Comparison of ENCODE assay signal across 8 cellular contexts in genomic region chr4:121697626-121698025, GRCh38. TPM values are rescaled to one million over a fixed set of nuclear protein-coding genes. Genes with fewer than 3 reads are reported as not detected.
DNase-seq lines count a peak whose midpoint lies in the region; ATAC-seq and TF ChIP-seq lines count a peak whose summit lies in the region.

No MANE protein-coding gene starts in this region.

- H2BK12ac ChIP-seq in mesenchymal stem cell (ENCODE audit: low read length in 2 of 2): no peak overlapping the region

- H3K36me3 ChIP-seq in ascending aorta (no peaks in the 10 kb centered on the region), mesenchymal stem cell (ENCODE audit: control insufficient read depth in 1 of 2, insufficient read depth in 2 of 2, low read depth in 1 of 2, low read length in 2 of 2) (peaks cover 0 to 20% of the 10 kb centered on the region in 2 experiments)

- no peak overlapping the region for H3K18ac ChIP-seq in mesenchymal stem cell (ENCODE audit: low read depth in 1 of 2, low read length in 2 of 2)

- peak overlapping the region; percentile 10 for H2AFZ ChIP-seq in mesenchymal stem cell (ENCODE audit: low read depth, low read length)

- H3K23ac ChIP-seq in mesenchymal stem cell (ENCODE audit: low read length in 2 of 2): no peak overlapping the region

- peak overlapping the region; percentile 100 for H3K9ac ChIP-seq in mesenchymal stem cell (ENCODE audit: low read length)

- H3K4me3 ChIP-seq in ascending aorta: peak overlapping the region; percentile 87 to 90
- peak overlapping the region in 1 of 2 experiments; percentile 98 for H3K4me3 ChIP-seq in mesenchymal stem cell (ENCODE audit: insufficient read depth in 1 of 2, low read depth in 1 of 2, low read length in 2 of 2)

- no peak overlapping the region for H4K8ac ChIP-seq in mesenchymal stem cell (ENCODE audit: low read length)

- peak overlapping the region; percentile 88 for H3K27ac Mint-ChIP-seq in activated CD4-positive, alpha-beta T cell treated with anti-CD3 and anti-CD28 coated beads, Interleukin-2, amount 10 ng/mL, durations not matched to agents 7 days and 5 days

- H2BK120ac ChIP-seq in mesenchymal stem cell (ENCODE audit: low read depth, low read length): no peak overlapping the region

- CTCF ChIA-PET in activated CD4-positive, alpha-beta T cell treated with anti-CD3 and anti-CD28 coated beads, Interleukin-2, amount 10 ng/mL, durations not matched to agents 7 days and 5 days (lab: Charles Lee): no interaction called here

- H3K27me3 Mint-ChIP-seq in activated CD4-positive, alpha-beta T cell treated with anti-CD3 and anti-CD28 coated beads, Interleukin-2, amount 10 ng/mL, durations not matched to agents 7 days and 5 days: peaks cover 43% of the 10 kb centered on the region

- no peak overlapping the region for H3K4me2 ChIP-seq in mesenchymal stem cell (ENCODE audit: low read length, poor library complexity, severe bottlenecking)

- peaks cover 4% of the 10 kb centered on the region for H3K79me1 ChIP-seq in mesenchymal stem cell (replicated peaks; ENCODE audit: low read length, poor library complexity, severe bottlenecking)

- no peak for TF ChIP-seq CTCF in ascending aorta (IDR thresholded peaks at IDR 0.05)

- no peak overlapping the region for H2BK5ac ChIP-seq in mesenchymal stem cell (ENCODE audit: low read depth, low read length, poor library complexity, severe bottlenecking)

- peak overlapping the region; percentile 51 for H2AK5ac ChIP-seq in mesenchymal stem cell (ENCODE audit: low read length, severe bottlenecking)

- H4K91ac ChIP-seq in mesenchymal stem cell (ENCODE audit: low read length): no peak overlapping the region

- no peaks in the 10 kb centered on the region for H3K9me3 Mint-ChIP-seq in activated CD4-positive, alpha-beta T cell treated with anti-CD3 and anti-CD28 coated beads, Interleukin-2, amount 10 ng/mL, durations not matched to agents 7 days and 5 days

- no peak overlapping the region for H2BK15ac ChIP-seq in mesenchymal stem cell (ENCODE audit: low read depth, poor library complexity, severe bottlenecking)

- no peak overlapping the region for H3K14ac ChIP-seq in mesenchymal stem cell (ENCODE audit: low read length in 2 of 2)

- peak overlapping the region; percentile 96 for H3K4me3 Mint-ChIP-seq in activated CD4-positive, alpha-beta T cell treated with anti-CD3 and anti-CD28 coated beads, Interleukin-2, amount 10 ng/mL, durations not matched to agents 7 days and 5 days

- ATAC-seq in HG03342 (IDR thresholded peaks at IDR 0.05; ENCODE audit: unreplicated experiment): peak; percentile 24
- ATAC-seq in GM21381 (IDR thresholded peaks at IDR 0.05; ENCODE audit: unreplicated experiment): no peak

- peaks cover 24% of the 10 kb centered on the region for H3K36me3 Mint-ChIP-seq in activated CD4-positive, alpha-beta T cell treated with anti-CD3 and anti-CD28 coated beads, Interleukin-2, amount 10 ng/mL, durations not matched to agents 7 days and 5 days (ENCODE audit: low read depth)

- intact Hi-C loops in ascending aorta (cut with DNase I): loop anchor here (1.0 to 5.0 kb wide), 4 partner anchors 14 to 1200 kb away; partner anchors contain the start of gene BBS7

- POLR2A ChIA-PET in activated CD4-positive, alpha-beta T cell treated with anti-CD3 and anti-CD28 coated beads, Interleukin-2, amount 10 ng/mL, durations not matched to agents 7 days and 5 days (lab: Charles Lee): no interaction called here

- peaks cover 0 to 14% of the 10 kb centered on the region in 2 donors for H3K4me1 ChIP-seq in ascending aorta
- peaks cover 2% of the 10 kb centered on the region for H3K4me1 ChIP-seq in mesenchymal stem cell (ENCODE audit: control insufficient read depth, insufficient read depth, low read depth, low read length)

- whole genome bisulfite sequencing in mesenchymal stem cell: 84% methylated on average over 9 of the region's 9 CpGs

- peaks cover 41% of the 10 kb centered on the region for H3K4me1 Mint-ChIP-seq in activated CD4-positive, alpha-beta T cell treated with anti-CD3 and anti-CD28 coated beads, Interleukin-2, amount 10 ng/mL, durations not matched to agents 7 days and 5 days

- DNase-seq in activated CD4-positive, alpha-beta T cell treated with anti-CD3 and anti-CD28 coated beads, Interleukin-2, amount 10 ng/mL, durations not matched to agents 7 days and 5 days: no peak
- no peak for DNase-seq in activated CD4-positive, alpha-beta T cell treated with anti-CD3 and anti-CD28 coated beads, Interleukin-2, amount 50 U/mL, for 48 hours
- DNase-seq in ascending aorta (ENCODE audit: low spot score in 2 of 2): no peak
- no peak for DNase-seq in mesenchymal stem cell
- no peak for DNase-seq in dedifferentiated amniotic fluid mesenchymal stem cell (ENCODE audit: extremely low spot score)
- DNase-seq in NCI-H1092 treated with DMSO at 0.1 percent for 48 hours (lab: John Stamatoyannopoulos, UW): no peak

- H3K27me3 ChIP-seq in ascending aorta (no peaks in the 10 kb centered on the region), mesenchymal stem cell (ENCODE audit: control insufficient read depth in 1 of 2, insufficient read depth in 1 of 2, low read length in 2 of 2) (no peaks in the 10 kb centered on the region)

- H3K27ac ChIP-seq in ascending aorta: peak overlapping the region; percentile 98 to 100
- H3K27ac ChIP-seq in mesenchymal stem cell (ENCODE audit: low read length, poor library complexity, severe bottlenecking): peak overlapping the region; percentile 72

- no peaks in the 10 kb centered on the region for H3K9me3 ChIP-seq in ascending aorta
- peaks cover 3% of the 10 kb centered on the region for H3K9me3 ChIP-seq in mesenchymal stem cell (ENCODE audit: control insufficient read depth, low read length)

- H3K4ac ChIP-seq in mesenchymal stem cell (ENCODE audit: low read depth in 1 of 2, low read length in 2 of 2): no peak overlapping the region

RNA-seq across cellular contexts. Expression of gene ANXA5, which starts 0.8 kb away (rescaled TPM):
- total RNA-seq in activated CD4-positive, alpha-beta T cell treated with anti-CD3 and anti-CD28 coated beads, Interleukin-2, amount 10 ng/mL, durations not matched to agents 7 days and 5 days: 100 to 1,000 TPM; 224 to 260 TPM
- 203 TPM for total RNA-seq in ascending aorta
- polyA plus RNA-seq in mesenchymal stem cell (2013, experiment 1 of 2): 578 TPM
- polyA plus RNA-seq in mesenchymal stem cell (2013, experiment 2 of 2): 600 TPM
